ENCODE assay signal across 8 cellular contexts in the genomic region with DNA sequence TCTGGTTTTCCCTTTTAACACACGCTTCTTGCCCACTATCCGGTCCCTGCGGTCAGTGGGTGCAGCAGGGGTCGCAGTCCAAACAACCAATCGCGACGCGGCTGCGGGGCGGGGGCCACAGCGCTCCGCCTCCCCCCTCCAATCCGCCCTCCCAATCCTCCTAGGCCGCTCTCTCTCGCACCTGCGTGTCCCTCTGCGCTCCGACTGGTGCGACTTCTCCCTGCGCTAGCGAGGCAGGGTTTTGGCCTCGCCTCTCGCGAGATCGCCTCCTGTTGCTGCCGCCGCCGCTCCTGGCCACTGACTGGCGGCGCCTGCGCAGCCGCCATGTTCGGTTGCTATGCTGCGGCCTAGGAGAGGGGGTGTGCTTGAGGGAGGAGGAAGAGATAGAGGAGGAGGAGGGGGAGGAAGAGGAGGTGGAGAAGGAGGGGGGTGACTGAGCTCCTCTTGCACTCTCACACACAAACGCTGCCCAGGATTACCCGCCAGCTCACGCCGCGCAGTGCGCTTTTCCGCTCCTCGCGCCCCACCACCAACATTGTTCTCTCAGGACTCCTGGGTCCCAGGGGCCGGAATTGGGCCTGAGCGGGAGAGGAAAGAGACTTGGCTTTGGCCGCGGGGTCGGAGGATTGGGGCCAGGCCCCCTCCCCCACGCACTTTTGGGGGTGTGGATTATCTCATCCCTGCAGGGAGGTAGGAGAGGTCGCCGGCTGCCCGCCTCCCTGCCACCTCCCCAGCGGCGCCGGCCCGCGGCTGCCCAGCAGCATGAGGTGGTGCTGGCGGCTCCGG. TPM values are rescaled to one million over a fixed set of nuclear protein-coding genes. Genes with fewer than 3 reads are reported as not detected.
DNase-seq lines count a peak whose midpoint lies in the region; ATAC-seq and TF ChIP-seq lines count a peak whose summit lies in the region.

A gene with protein sequence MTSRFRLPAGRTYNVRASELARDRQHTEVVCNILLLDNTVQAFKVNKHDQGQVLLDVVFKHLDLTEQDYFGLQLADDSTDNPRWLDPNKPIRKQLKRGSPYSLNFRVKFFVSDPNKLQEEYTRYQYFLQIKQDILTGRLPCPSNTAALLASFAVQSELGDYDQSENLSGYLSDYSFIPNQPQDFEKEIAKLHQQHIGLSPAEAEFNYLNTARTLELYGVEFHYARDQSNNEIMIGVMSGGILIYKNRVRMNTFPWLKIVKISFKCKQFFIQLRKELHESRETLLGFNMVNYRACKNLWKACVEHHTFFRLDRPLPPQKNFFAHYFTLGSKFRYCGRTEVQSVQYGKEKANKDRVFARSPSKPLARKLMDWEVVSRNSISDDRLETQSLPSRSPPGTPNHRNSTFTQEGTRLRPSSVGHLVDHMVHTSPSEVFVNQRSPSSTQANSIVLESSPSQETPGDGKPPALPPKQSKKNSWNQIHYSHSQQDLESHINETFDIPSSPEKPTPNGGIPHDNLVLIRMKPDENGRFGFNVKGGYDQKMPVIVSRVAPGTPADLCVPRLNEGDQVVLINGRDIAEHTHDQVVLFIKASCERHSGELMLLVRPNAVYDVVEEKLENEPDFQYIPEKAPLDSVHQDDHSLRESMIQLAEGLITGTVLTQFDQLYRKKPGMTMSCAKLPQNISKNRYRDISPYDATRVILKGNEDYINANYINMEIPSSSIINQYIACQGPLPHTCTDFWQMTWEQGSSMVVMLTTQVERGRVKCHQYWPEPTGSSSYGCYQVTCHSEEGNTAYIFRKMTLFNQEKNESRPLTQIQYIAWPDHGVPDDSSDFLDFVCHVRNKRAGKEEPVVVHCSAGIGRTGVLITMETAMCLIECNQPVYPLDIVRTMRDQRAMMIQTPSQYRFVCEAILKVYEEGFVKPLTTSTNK (plus strand): TSS at position 472 of the 786 bp plus-strand sequence. CDS start 49,932 bp downstream, outside the sequence.

- no peaks in the 10 kb centered on the region for H3K9me3 ChIP-seq in SK-N-SH
- H3K9me3 ChIP-seq in gastroesophageal sphincter: no peaks in the 10 kb centered on the region
- no peaks in the 10 kb centered on the region for H3K9me3 ChIP-seq in neutrophil

- H3K4me3 ChIP-seq in SK-N-SH (ENCODE audit: low read depth in 2 of 2, low read length in 1 of 2) (peak within 1 kb of the TSS; percentile 92 to 95), gastroesophageal sphincter (peak within 1 kb of the TSS; percentile 83 to 85), neutrophil (ENCODE audit: low read depth in 1 of 2, low read length in 1 of 2) (peak within 1 kb of the TSS; percentile 73 to 84)

- H3K4me1 ChIP-seq in SK-N-SH (ENCODE audit: control insufficient read depth in 1 of 2, insufficient read depth in 2 of 2, low read depth in 1 of 2, low read length in 1 of 2): peaks cover 6% of the 10 kb centered on the region in 2 experiments; a peak in 3 of 4 replicates
- peaks cover 0 to 36% (median 8%) of the 10 kb centered on the region in 3 donors for H3K4me1 ChIP-seq in gastroesophageal sphincter
- H3K4me1 ChIP-seq in neutrophil (ENCODE audit: control insufficient read depth in 1 of 2, insufficient read depth in 1 of 2, low read depth in 1 of 2, low read length in 1 of 2): peaks cover 7 to 16% of the 10 kb centered on the region in 2 experiments

- peak within 1 kb of the TSS; percentile 83 for H3K9ac ChIP-seq in SK-N-SH

- WGBS in SK-N-SH (ENCODE audit: low lambda C conversion rate): under 1% methylated on average over 50 of the region's 59 CpGs
- WGBS in gastroesophageal sphincter (ENCODE audit: low coverage in 1 of 2), 2 donors: 0 to 1% methylated on average over 6 to 36 of the region's 59 CpGs

- peak within 1 kb of the TSS; percentile 91 for H3K4me2 ChIP-seq in SK-N-SH

- POLR2A ChIA-PET in SK-N-SH (lab: Yijun Ruan, JAX): interaction anchor here (0.5 to 0.7 kb wide), 2 partner anchors 182 to 253 kb away, joined by 3 read pairs; a partner anchor contains a TSS

- H3K9me2 ChIP-seq in SK-N-SH: no peaks in the 10 kb centered on the region

- TF ChIP-seq EP300 in SK-N-SH (IDR thresholded peaks at IDR 0.05; ENCODE audit: borderline replicate concordance in 1 of 2, low read depth in 1 of 2, low read length in 1 of 2) (peak in 1 of 2 experiments; percentile 8; a peak in 1 of 4 replicates), gastroesophageal sphincter (IDR thresholded peaks at IDR 0.05) (no peak)

- H2AFZ ChIP-seq in SK-N-SH (ENCODE audit: low read depth): peak within 1 kb of the TSS; percentile 95

- CTCF ChIA-PET in SK-N-SH (lab: Yijun Ruan, JAX): interaction anchor here (0.7 to 1.6 kb wide), 3 partner anchors 355 to 418 kb away, joined by 3 to 5 read pairs (median 3); no protein-coding TSS in a partner anchor

- H3K27me3 ChIP-seq in SK-N-SH (ENCODE audit: insufficient read depth) (no peaks in the 10 kb centered on the region), gastroesophageal sphincter (no peaks in the 10 kb centered on the region), neutrophil (no peaks in the 10 kb centered on the region)

- TF ChIP-seq RAD21 in SK-N-SH (IDR thresholded peaks at IDR 0.05; ENCODE audit: low read length): no peak

- DNase-seq in GM04504 (ENCODE audit: low read depth): peak; percentile 94
- DNase-seq in NCI-H1048 (lab: John Stamatoyannopoulos, UW): peak; percentile 79
- peak; percentile 96 for DNase-seq in SK-N-SH
- peak; percentile 95 for DNase-seq in activated naive CD4-positive, alpha-beta T cell treated with anti-CD3 and anti-CD28 coated beads, Interleukin-2, amount 50 U/mL, for 16 hours
- DNase-seq in substantia nigra (lab: John Stamatoyannopoulos, UW): peak; percentile 61 to 96 (median 86)

- ATAC-seq in HG02571 (IDR thresholded peaks at IDR 0.05; ENCODE audit: unreplicated experiment) (peak; percentile 95), gastroesophageal sphincter (peak; percentile 98)

- peak within 1 kb of the TSS; percentile 82 to 99 for H3K27ac ChIP-seq in SK-N-SH (ENCODE audit: low read depth in 2 of 2, low read length in 1 of 2)
- peak within 1 kb of the TSS; percentile 74 to 97 (median 94) for H3K27ac ChIP-seq in gastroesophageal sphincter
- peak within 1 kb of the TSS; percentile 77 for H3K27ac ChIP-seq in neutrophil
- H3K27ac ChIP-seq in substantia nigra (ENCODE audit: low read depth, low read length, poor library complexity, severe bottlenecking): peak within 1 kb of the TSS; percentile 89

- peak; percentile 53 to 66 for TF ChIP-seq POLR2A in gastroesophageal sphincter (IDR thresholded peaks at IDR 0.05)

- peaks cover 45% of the 10 kb centered on the region for H3K79me2 ChIP-seq in SK-N-SH (ENCODE audit: insufficient read depth)

- TF ChIP-seq CTCF in SK-N-SH (IDR thresholded peaks at IDR 0.05) (no peak; the same call in 1 of the 2 replicates), gastroesophageal sphincter (IDR thresholded peaks at IDR 0.05) (no peak), neutrophil (IDR thresholded peaks at IDR 0.05) (peak; percentile 50)

- peaks cover 13% of the 10 kb centered on the region for H3F3A ChIP-seq in SK-N-SH (replicated peaks; ENCODE audit: insufficient read depth)

- H3K36me3 ChIP-seq in SK-N-SH (replicated peaks in 1 of 2; ENCODE audit: control insufficient read depth in 1 of 2, insufficient read depth in 2 of 2, low read length in 1 of 2): no peaks in the 10 kb centered on the region
- no peaks in the 10 kb centered on the region for H3K36me3 ChIP-seq in gastroesophageal sphincter
- H3K36me3 ChIP-seq in neutrophil: no peaks in the 10 kb centered on the region

- peaks cover 7% of the 10 kb centered on the region; the same call in 1 of the 2 replicates for H4K20me1 ChIP-seq in SK-N-SH (ENCODE audit: insufficient read depth)

TF ChIP-seq in SK-N-SH, 30 proteins besides CTCF, POLR2A, EP300 and RAD21 (continues in another document):
- TF ChIP-seq TCF12 (IDR thresholded peaks at IDR 0.05) (peak; percentile 45), JUND (IDR thresholded peaks at IDR 0.05) (no peak), ELF1 (IDR thresholded peaks at IDR 0.05) (peak; percentile 44; the same call in 1 of the 2 replicates), NFIC (IDR thresholded peaks at IDR 0.05; ENCODE audit: borderline replicate concordance) (no peak; the same call in 1 of the 2 replicates), GATA2 (CRISPR knock-in tag; IDR thresholded peaks at IDR 0.05) (no peak), POLR2AphosphoS5 (IDR thresholded peaks at IDR 0.05; ENCODE audit: low read depth, low read length) (peak; percentile 70), FOXJ3 (CRISPR knock-in tag; IDR thresholded peaks at IDR 0.05) (no peak)
- TF ChIP-seq, protein P1, sequence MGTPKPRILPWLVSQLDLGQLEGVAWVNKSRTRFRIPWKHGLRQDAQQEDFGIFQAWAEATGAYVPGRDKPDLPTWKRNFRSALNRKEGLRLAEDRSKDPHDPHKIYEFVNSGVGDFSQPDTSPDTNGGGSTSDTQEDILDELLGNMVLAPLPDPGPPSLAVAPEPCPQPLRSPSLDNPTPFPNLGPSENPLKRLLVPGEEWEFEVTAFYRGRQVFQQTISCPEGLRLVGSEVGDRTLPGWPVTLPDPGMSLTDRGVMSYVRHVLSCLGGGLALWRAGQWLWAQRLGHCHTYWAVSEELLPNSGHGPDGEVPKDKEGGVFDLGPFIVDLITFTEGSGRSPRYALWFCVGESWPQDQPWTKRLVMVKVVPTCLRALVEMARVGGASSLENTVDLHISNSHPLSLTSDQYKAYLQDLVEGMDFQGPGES (IDR thresholded peaks at IDR 0.05; ENCODE audit: low read depth, low read length): no peak
- TF ChIP-seq, protein P2, sequence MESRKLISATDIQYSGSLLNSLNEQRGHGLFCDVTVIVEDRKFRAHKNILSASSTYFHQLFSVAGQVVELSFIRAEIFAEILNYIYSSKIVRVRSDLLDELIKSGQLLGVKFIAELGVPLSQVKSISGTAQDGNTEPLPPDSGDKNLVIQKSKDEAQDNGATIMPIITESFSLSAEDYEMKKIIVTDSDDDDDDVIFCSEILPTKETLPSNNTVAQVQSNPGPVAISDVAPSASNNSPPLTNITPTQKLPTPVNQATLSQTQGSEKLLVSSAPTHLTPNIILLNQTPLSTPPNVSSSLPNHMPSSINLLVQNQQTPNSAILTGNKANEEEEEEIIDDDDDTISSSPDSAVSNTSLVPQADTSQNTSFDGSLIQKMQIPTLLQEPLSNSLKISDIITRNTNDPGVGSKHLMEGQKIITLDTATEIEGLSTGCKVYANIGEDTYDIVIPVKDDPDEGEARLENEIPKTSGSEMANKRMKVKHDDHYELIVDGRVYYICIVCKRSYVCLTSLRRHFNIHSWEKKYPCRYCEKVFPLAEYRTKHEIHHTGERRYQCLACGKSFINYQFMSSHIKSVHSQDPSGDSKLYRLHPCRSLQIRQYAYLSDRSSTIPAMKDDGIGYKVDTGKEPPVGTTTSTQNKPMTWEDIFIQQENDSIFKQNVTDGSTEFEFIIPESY (IDR thresholded peaks at IDR 0.05; ENCODE audit: borderline replicate concordance, low read depth): peak; percentile 99

RNA-seq across cellular contexts. Expression of the gene that starts here (rescaled TPM):
- polyA plus RNA-seq in SK-N-SH (2012; rRNA removed): 6.2 and 8.4 TPM in 2 replicates
- polyA plus RNA-seq in SK-N-SH (2012; cell fraction: cytosol; rRNA removed): 5.9 and 8.2 TPM in 2 replicates
- 11.8 and 21.2 TPM in 2 replicates for polyA plus RNA-seq in SK-N-SH (2012; cell fraction: nucleus; rRNA removed)
- 10 to 100 TPM; 15.6 to 50.1 (median 30.7) TPM for total RNA-seq in gastroesophageal sphincter

Comparison
In these comparisons a context has a peak if more than half of its experiments do, and no peak if none do; other contexts are left out.
1. Peak in every context shown above with its lines: DNase-seq, ATAC-seq, H3K4me3 ChIP-seq and H3K27ac ChIP-seq.